12 cellular contexts compared by ENCODE assay signal in genomic region chr2:226483745-226484619, GRCh38.
A peak's percentile ranks its signal among the peaks of the same experiment; 100 is the strongest.
DNase-seq lines count a peak whose midpoint lies in the region; ATAC-seq and TF ChIP-seq lines count a peak whose summit lies in the region.
"Had no signal": no experiment of that assay in that cellular context is flagged by ENCODE, and none has a peak within 500 bp of the region (broad histone marks: within the 10 kb centered on the region; RNA-seq: fewer than 3 reads in every experiment).

No MANE protein-coding gene starts in this region.

- no peak for TF ChIP-seq POLR2A in breast epithelium (IDR thresholded peaks at IDR 0.05)
- TF ChIP-seq POLR2A in uterus (IDR thresholded peaks at IDR 0.05) = no peak
- TF ChIP-seq POLR2A in adrenal gland (IDR thresholded peaks at IDR 0.05) = no peak

- H3K9me3 ChIP-seq in breast epithelium (no peaks in the 10 kb centered on the region), iPS-18a (ENCODE audit: control insufficient read depth, low read depth, low read length) (no peaks in the 10 kb centered on the region), smooth muscle cell (replicated peaks; ENCODE audit: low read depth) (no peaks in the 10 kb centered on the region), uterus (no peaks in the 10 kb centered on the region), adrenal gland (replicated peaks in 1 of 3) (no peaks in the 10 kb centered on the region)

- H3K9ac ChIP-seq in iPS-18a (ENCODE audit: low read length) (peak overlapping the region; percentile 23), smooth muscle cell (ENCODE audit: low read depth) (no peak overlapping the region)

- no peaks in the 10 kb centered on the region for H3K27me3 Mint-ChIP-seq in MCF 10A (ENCODE audit: insufficient read depth, unreplicated experiment)
- no peaks in the 10 kb centered on the region for H3K27me3 Mint-ChIP-seq in WTC11 (ENCODE audit: low read depth)

- H3K4me3 ChIP-seq in breast epithelium (no peak overlapping the region), iPS-18a (ENCODE audit: low read length) (peak overlapping the region; percentile 38), smooth muscle cell (peak overlapping the region; percentile 2), uterus (no peak overlapping the region), adrenal gland (no peak overlapping the region)

- WGBS in smooth muscle cell (ENCODE audit: low lambda C conversion rate) = 10% methylated on average over 6 of the region's 6 CpGs
- WGBS in adrenal gland, 4 donors = 65 to 68% (median 66%) methylated on average over 6 of the region's 6 CpGs

- H3K36me3 Mint-ChIP-seq in MCF 10A (ENCODE audit: insufficient read depth, unreplicated experiment) = peaks cover 9% of the 10 kb centered on the region
- H3K36me3 Mint-ChIP-seq in WTC11 = peaks cover under 1% of the 10 kb centered on the region; the same call in 1 of the 2 replicates

- H3K4me3 Mint-ChIP-seq in MCF 10A (ENCODE audit: unreplicated experiment) (no peak overlapping the region), WTC11 (peak overlapping the region; percentile 50)

- CTCF ChIA-PET in MCF 10A (lab: Yijun Ruan, JAX) = no interaction called here
- CTCF ChIA-PET in WTC11 (lab: Charles Lee) = interaction anchor here (1.0 to 1.3 kb wide), 2 partner anchors 131 to 314 kb away, joined by 4 to 5 read pairs; no protein-coding TSS in a partner anchor

- H3K36me3 ChIP-seq in breast epithelium = no peaks in the 10 kb centered on the region
- no peaks in the 10 kb centered on the region for H3K36me3 ChIP-seq in iPS-18a (ENCODE audit: control insufficient read depth, low read depth, low read length)
- H3K36me3 ChIP-seq in smooth muscle cell (ENCODE audit: low read depth) = no peaks in the 10 kb centered on the region
- H3K36me3 ChIP-seq in uterus = no peaks in the 10 kb centered on the region
- H3K36me3 ChIP-seq in adrenal gland (replicated peaks in 1 of 2) = no peaks in the 10 kb centered on the region

- ATAC-seq in WTC11 = peak; percentile 98
- no peak for ATAC-seq in HG03159 (IDR thresholded peaks at IDR 0.05; ENCODE audit: unreplicated experiment)
- ATAC-seq: activated CD4-positive, CD25-positive, alpha-beta regulatory T cell treated with anti-CD3 and anti-CD28 coated beads, Interleukin-2, amount 50 U/mL, for 24 hours had no signal

- no TSS peak for BruUV-seq in MCF 10A (replicated peaks; lab: Mats Ljungman, UMichigan)

- peak overlapping the region; percentile 82 for H3K4me2 ChIP-seq in smooth muscle cell

- H3K27me3 ChIP-seq in breast epithelium = no peaks in the 10 kb centered on the region
- no peaks in the 10 kb centered on the region for H3K27me3 ChIP-seq in iPS-18a (ENCODE audit: control insufficient read depth, insufficient read depth, low read length)
- H3K27me3 ChIP-seq in smooth muscle cell (ENCODE audit: low read depth) = no peaks in the 10 kb centered on the region
- no peaks in the 10 kb centered on the region for H3K27me3 ChIP-seq in uterus
- H3K27me3 ChIP-seq in adrenal gland = no peaks in the 10 kb centered on the region

- H4K20me1 ChIP-seq in smooth muscle cell (ENCODE audit: low read depth) = no peaks in the 10 kb centered on the region

- H3K4me1 Mint-ChIP-seq in MCF 10A (ENCODE audit: insufficient read depth, unreplicated experiment) (peaks cover 10% of the 10 kb centered on the region), WTC11 (peaks cover 52% of the 10 kb centered on the region)

- H3K9me3 Mint-ChIP-seq in MCF 10A (ENCODE audit: unreplicated experiment) (no peaks in the 10 kb centered on the region), WTC11 (peaks cover 3% of the 10 kb centered on the region; the same call in 1 of the 2 replicates)

- peak overlapping the region; percentile 35 for H3K27ac Mint-ChIP-seq in MCF 10A (ENCODE audit: low read depth, unreplicated experiment)
- H3K27ac Mint-ChIP-seq in WTC11 = peak overlapping the region; percentile 97

- H2AFZ ChIP-seq in smooth muscle cell (ENCODE audit: low read depth) = peak overlapping the region; percentile 59

- no peaks in the 10 kb centered on the region for H3K79me2 ChIP-seq in smooth muscle cell (ENCODE audit: low read depth)

- POLR2A ChIA-PET in MCF 10A (lab: Yijun Ruan, JAX) (interaction anchor here (0.8 to 1.2 kb wide), 3 partner anchors 10 to 365 kb away, joined by 3 to 4 read pairs (median 3); no protein-coding TSS in a partner anchor), WTC11 (lab: Charles Lee) (no interaction called here)

- TF ChIP-seq CTCF in MCF 10A (IDR thresholded peaks at IDR 0.05; ENCODE audit: unreplicated experiment) (no peak), breast epithelium (IDR thresholded peaks at IDR 0.05) (no peak), WTC11 (IDR thresholded peaks at IDR 0.05) (no peak), smooth muscle cell (IDR thresholded peaks at IDR 0.05; ENCODE audit: borderline replicate concordance, insufficient read depth, poor library complexity, severe bottlenecking) (no peak), uterus (IDR thresholded peaks at IDR 0.05) (no peak), adrenal gland (IDR thresholded peaks at IDR 0.05) (no peak)

- no peak for DNase-seq in MCF 10A (ENCODE audit: unreplicated experiment)
- DNase-seq in breast epithelium (ENCODE audit: low spot score in 2 of 2) = no peak
- DNase-seq in WTC11 (ENCODE audit: low spot score) = peak; percentile 32
- no peak for DNase-seq in smooth muscle cell (lab: John Stamatoyannopoulos, UW; ENCODE audit: unreplicated experiment)
- no peak for DNase-seq in uterus
- no peak for DNase-seq in adrenal gland
- DNase-seq: cortex of kidney, head of caudate nucleus had no signal

- intact Hi-C loops in MCF 10A (cut with micrococcal nuclease) = no loop called here
- intact Hi-C loops in breast epithelium (cut with DNase I; ENCODE audit: low total_unique reads) = no loop called here
- intact Hi-C loops in uterus (cut with DNase I; ENCODE audit: low total_unique reads) = no loop called here
- intact Hi-C loops in adrenal gland (cut with DNase I) = no loop called here

- H3K27ac ChIP-seq in breast epithelium (no peak overlapping the region), iPS-18a (ENCODE audit: low read length) (no peak overlapping the region), smooth muscle cell (ENCODE audit: low read depth) (peak overlapping the region; percentile 36), uterus (no peak overlapping the region), adrenal gland (no peak overlapping the region)
- H3K27ac ChIP-seq: 22Rv1 had no signal

- no peaks in the 10 kb centered on the region for H3F3A ChIP-seq in smooth muscle cell (ENCODE audit: low read depth)

- H3K4me1 ChIP-seq in breast epithelium (no peaks in the 10 kb centered on the region), iPS-18a (ENCODE audit: control insufficient read depth, low read depth, low read length) (peaks cover 39% of the 10 kb centered on the region), smooth muscle cell (ENCODE audit: low read depth) (peaks cover 35% of the 10 kb centered on the region), uterus (no peaks in the 10 kb centered on the region), adrenal gland (replicated peaks in 1 of 2) (peaks cover 7 to 15% of the 10 kb centered on the region in 2 donors)

TF ChIP-seq in WTC11, 78 proteins besides CTCF, POLR2A, EP300 and RAD21:
- TF ChIP-seq TEAD1 (CRISPR knock-in tag; IDR thresholded peaks at IDR 0.05) = peak; percentile 74; the same call in 1 of the 2 replicates
- TF ChIP-seq NFATC4 (CRISPR knock-in tag; IDR thresholded peaks at IDR 0.05) = no peak

Comparison
In these comparisons a context has a peak if more than half of its experiments do, and no peak if none do; other contexts are left out.
1. H3K4me3 ChIP-seq: peak in iPS-18a (single experiment) and smooth muscle cell (single experiment); none in breast epithelium (0 of 3), uterus (0 of 2) and adrenal gland (0 of 4).